Comparison of ENCODE assay signal across 8 cellular contexts in the genomic region with DNA sequence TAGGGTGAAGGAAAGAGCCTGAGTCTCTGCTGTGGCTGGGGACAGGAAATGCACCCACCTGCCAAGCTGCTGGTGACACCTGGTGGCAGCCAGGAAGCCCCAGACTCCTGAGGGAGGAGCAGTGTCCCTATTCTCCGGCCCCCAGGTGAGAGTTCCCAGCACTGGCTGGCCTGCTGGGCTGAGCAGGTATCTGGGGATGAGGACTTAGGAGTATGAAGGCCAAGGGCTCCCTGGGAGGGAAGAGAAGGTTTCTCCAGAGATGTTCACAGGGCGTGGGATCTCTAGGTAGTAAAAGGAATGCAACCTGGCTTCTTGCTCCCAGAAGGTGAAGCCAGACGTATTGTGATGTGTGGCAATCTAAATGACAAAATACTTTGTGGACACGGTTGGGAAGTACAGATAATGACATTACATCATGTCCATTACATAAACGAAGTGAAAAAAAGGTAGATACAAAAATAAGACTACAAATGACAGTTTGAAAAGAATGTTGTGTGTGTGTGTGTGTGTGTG.
DNase-seq lines count a peak whose midpoint lies in the region; ATAC-seq and TF ChIP-seq lines count a peak whose summit lies in the region.

No MANE protein-coding gene starts in this region.

- ATAC-seq in left lung (no peak), HG02885 (IDR thresholded peaks at IDR 0.05; ENCODE audit: poor library complexity, unreplicated experiment) (no peak), HG02981 (IDR thresholded peaks at IDR 0.05; ENCODE audit: unreplicated experiment) (no peak)

- intact Hi-C loops in left lung (cut with DNase I) = no loop called here

- H3K27me3 ChIP-seq in Peyer's patch (no peaks in the 10 kb centered on the region), left lung (no peaks in the 10 kb centered on the region)

- no peaks in the 10 kb centered on the region for H3K36me3 ChIP-seq in Peyer's patch
- H3K36me3 ChIP-seq in left lung = no peaks in the 10 kb centered on the region

- H3K4me1 ChIP-seq in Peyer's patch (no peaks in the 10 kb centered on the region), left lung (peaks cover 0 to 14% of the 10 kb centered on the region in 2 donors)

- H3K4me3 ChIP-seq in Peyer's patch (no peak overlapping the region), left lung (no peak overlapping the region)

- TF ChIP-seq CTCF in Peyer's patch (IDR thresholded peaks at IDR 0.05) (peak in 4 of 6 experiments; percentile 11 to 34 (median 23)), left lung (IDR thresholded peaks at IDR 0.05) (no peak)

- H3K9me3 ChIP-seq in Peyer's patch (no peaks in the 10 kb centered on the region), left lung (no peaks in the 10 kb centered on the region)

- no peak for TF ChIP-seq POLR2A in Peyer's patch (IDR thresholded peaks at IDR 0.05)

- DNase-seq in DMS153 (lab: John Stamatoyannopoulos, UW) (peak; percentile 55), H4 (ENCODE audit: low spot score) (peak; percentile 26), Peyer's patch (peak in 2 of 3 donors; percentile 45 to 60), left kidney (ENCODE audit: low read depth, low spot score) (peak; percentile 54), left lung (no peak), HUDEP-2 (lab: John Stamatoyannopoulos, UW; ENCODE audit: unreplicated experiment in 76 of 76) (no peak)

- H3K27ac ChIP-seq in Peyer's patch (no peak overlapping the region), left lung (no peak overlapping the region)

Comparison
In these comparisons a context has a peak if more than half of its experiments do, and no peak if none do; other contexts are left out.
1. DNase-seq: peak in DMS153 (single experiment), H4 (single experiment), Peyer's patch (2 of 3) and left kidney (single experiment); none in left lung (0 of 2) and HUDEP-2 (0 of 76).
2. CTCF ChIP-seq: peak in Peyer's patch (4 of 6); none in left lung (0 of 2).